Comparison of ENCODE assay signal across 20 cellular contexts in the genomic region with DNA sequence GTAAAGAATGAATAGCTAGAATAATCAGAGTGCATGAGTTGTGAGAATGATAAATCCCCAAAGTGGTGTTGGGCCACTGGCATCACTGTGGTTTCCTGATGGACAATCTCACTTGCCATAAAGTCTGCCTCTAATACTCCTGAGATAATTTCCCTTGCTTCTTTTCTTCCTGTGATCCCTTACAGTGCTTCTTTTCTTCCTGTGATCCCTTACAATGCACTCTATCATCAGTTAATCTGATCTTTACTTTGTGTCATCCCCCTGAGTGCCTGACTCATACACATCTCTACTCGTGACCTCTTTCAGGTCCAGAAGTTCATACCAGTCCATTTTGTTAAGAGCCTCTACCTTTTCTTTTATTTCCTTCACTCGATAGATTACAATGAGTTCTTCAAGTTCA.
DNase-seq lines count a peak whose midpoint lies in the region; ATAC-seq and TF ChIP-seq lines count a peak whose summit lies in the region.
"Had no signal": no experiment of that assay in that cellular context is flagged by ENCODE, and none has a peak within 500 bp of the region (broad histone marks: within the 10 kb centered on the region; RNA-seq: fewer than 3 reads in every experiment).

No MANE protein-coding gene starts in this region.

- no peak for ATAC-seq in HG03280 (IDR thresholded peaks at IDR 0.05; ENCODE audit: unreplicated experiment)
- ATAC-seq: GM12878 had no signal

- H3K27ac Mint-ChIP-seq in glutamatergic neuron (ENCODE audit: unreplicated experiment): no peak overlapping the region
- H3K27ac Mint-ChIP-seq: CD8-positive, alpha-beta memory T cell had no signal

- H3K4me3 ChIP-seq in epithelial cell of proximal tubule (ENCODE audit: low read depth, low read length): no peak overlapping the region
- H3K4me3 ChIP-seq: GM12878, Peyer's patch had no signal

- H3K36me3 Mint-ChIP-seq in glutamatergic neuron (ENCODE audit: unreplicated experiment): no peaks in the 10 kb centered on the region
- H3K36me3 Mint-ChIP-seq: CD8-positive, alpha-beta memory T cell had no signal

- TF ChIP-seq CTCF in epithelial cell of proximal tubule (conservative IDR thresholded peaks at IDR 0.05; ENCODE audit: low read depth, low read length) (no peak), glutamatergic neuron (IDR thresholded peaks at IDR 0.05; ENCODE audit: partially characterized antibody, unreplicated experiment) (no peak)

- no peak overlapping the region for H3K4me3 Mint-ChIP-seq in glutamatergic neuron (ENCODE audit: unreplicated experiment)
- H3K4me3 Mint-ChIP-seq: CD8-positive, alpha-beta memory T cell had no signal

- peak; percentile 1 for DNase-seq in DMS53 (lab: John Stamatoyannopoulos, UW)
- DNase-seq in DMS53 treated with DMSO at 0.1 percent for 48 hours (lab: John Stamatoyannopoulos, UW; ENCODE audit: unreplicated experiment): no peak
- DNase-seq in M059J (ENCODE audit: low read depth): peak; percentile 8
- peak; percentile 18 for DNase-seq in epithelial cell of proximal tubule (ENCODE audit: low read depth)
- no peak for DNase-seq in SIG-M5 (lab: John Stamatoyannopoulos, UW)
- DNase-seq in GOT3 (lab: John Stamatoyannopoulos, UW): no peak
- no peak for DNase-seq in glutamatergic neuron
- DNase-seq: CD8-positive, alpha-beta memory T cell; DMS79; MM.1S; NCI-H1048; NCI-H1417 treated with DMSO at 0.1 percent for 48 hours; NCI-H187; NCI-H446; NCI-H526; Peyer's patch; SHP77; SK-N-SH had no signal

- H3K4me1 Mint-ChIP-seq in glutamatergic neuron (ENCODE audit: low read depth, unreplicated experiment): no peaks in the 10 kb centered on the region
- H3K4me1 Mint-ChIP-seq: CD8-positive, alpha-beta memory T cell had no signal

- H3K27me3 Mint-ChIP-seq in glutamatergic neuron (ENCODE audit: unreplicated experiment): no peaks in the 10 kb centered on the region
- H3K27me3 Mint-ChIP-seq: CD8-positive, alpha-beta memory T cell had no signal

- no peaks in the 10 kb centered on the region for H3K9me3 Mint-ChIP-seq in glutamatergic neuron (ENCODE audit: unreplicated experiment)

Comparison
In these comparisons a context has a peak if more than half of its experiments do, and no peak if none do; other contexts are left out.
1. DNase-seq: peak in DMS53 (single experiment), M059J (single experiment) and epithelial cell of proximal tubule (single experiment); none in DMS53 treated with DMSO at 0.1 percent for 48 hours (single experiment), SIG-M5 (single experiment), GOT3 (single experiment) and glutamatergic neuron (single experiment).